24 cellular contexts compared by ENCODE assay signal in the genomic region with DNA sequence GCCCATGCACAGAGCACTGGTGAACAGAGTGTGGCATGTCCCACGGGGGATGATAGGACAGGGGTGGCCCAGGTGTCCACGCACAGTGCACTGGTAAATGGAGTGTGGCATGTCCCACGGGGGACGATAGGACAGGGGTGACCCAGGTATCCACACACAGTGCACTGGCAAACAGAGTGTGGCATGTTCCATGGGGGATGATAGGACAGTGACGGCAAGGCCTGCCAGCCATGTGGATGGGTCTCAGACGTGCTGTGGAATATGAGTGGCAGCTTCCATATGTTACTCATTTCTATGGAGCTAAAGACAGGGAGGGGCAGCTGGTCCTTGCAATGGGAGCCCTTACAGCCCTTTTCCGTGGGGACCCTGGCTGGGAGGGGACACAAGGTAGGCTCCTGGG.
DNase-seq lines count a peak whose midpoint lies in the region; ATAC-seq, FAIRE-seq and TF ChIP-seq lines count a peak whose summit lies in the region.
"Had no signal": no experiment of that assay in that cellular context is flagged by ENCODE, and none has a peak within 500 bp of the region (broad histone marks: within the 10 kb centered on the region; RNA-seq: fewer than 3 reads in every experiment).

No MANE protein-coding gene starts in this region.

- H3K36me3 Mint-ChIP-seq in naive thymus-derived CD4-positive, alpha-beta T cell, result no peaks in the 10 kb centered on the region
- H3K36me3 Mint-ChIP-seq: CD4-positive, CD25-positive, alpha-beta regulatory T cell; CD8-positive, alpha-beta T cell had no signal

- H3K36me3 ChIP-seq in H1 (ENCODE audit: control insufficient read depth in 2 of 4, insufficient read depth in 4 of 4, low read length in 3 of 4), result no peaks in the 10 kb centered on the region
- H3K36me3 ChIP-seq in naive thymus-derived CD4-positive, alpha-beta T cell (ENCODE audit: control insufficient read depth in 2 of 3, insufficient read depth in 3 of 3, low read length in 3 of 3), result no peaks in the 10 kb centered on the region
- no peaks in the 10 kb centered on the region for H3K36me3 ChIP-seq in trophoblast cell (ENCODE audit: control insufficient read depth in 1 of 2, insufficient read depth in 2 of 2, low read length in 2 of 2)
- H3K36me3 ChIP-seq: BLaER1, HAP-1 had no signal

- H2BK120ac ChIP-seq in H1 (replicated peaks; ENCODE audit: low read depth, low read length) (no peak overlapping the region), trophoblast cell (ENCODE audit: insufficient read depth, low read length, poor library complexity) (no peak overlapping the region)

- H3K4me1 ChIP-seq in H1 (replicated peaks in 1 of 4; ENCODE audit: control insufficient read depth in 3 of 4, insufficient read depth in 4 of 4, low read length in 3 of 4) (peaks cover 0 to 9% (median 7%) of the 10 kb centered on the region in 4 experiments; a peak in 5 of 7 replicates), trophoblast cell (ENCODE audit: control insufficient read depth in 1 of 2, insufficient read depth in 2 of 2, low read length in 2 of 2) (no peaks in the 10 kb centered on the region)
- no peaks in the 10 kb centered on the region for H3K4me1 ChIP-seq in naive thymus-derived CD4-positive, alpha-beta T cell (ENCODE audit: control insufficient read depth in 2 of 2, insufficient read depth in 2 of 2, low read length in 2 of 2)
- H3K4me1 ChIP-seq: Caco-2, HAP-1 had no signal

- DNase-seq in HTR-8/SVneo (ENCODE audit: insufficient read length, low spot score), result no peak
- DNase-seq in H1 (ENCODE audit: low read depth in 1 of 2, low spot score in 2 of 2), result no peak
- DNase-seq in naive thymus-derived CD4-positive, alpha-beta T cell, result no peak
- no peak for DNase-seq in trophoblast cell
- DNase-seq in DMS79 treated with DMSO at 0.1 percent for 48 hours (lab: John Stamatoyannopoulos, UW), result no peak
- no peak for DNase-seq in frontal cortex (ENCODE audit: low spot score in 2 of 2)
- DNase-seq in NCI-H82 treated with DMSO at 0.1 percent for 48 hours (lab: John Stamatoyannopoulos, UW; ENCODE audit: unreplicated experiment), result no peak
- DNase-seq in NK-92 (lab: John Stamatoyannopoulos, UW; ENCODE audit: unreplicated experiment), result no peak
- DNase-seq: Caco-2; CD4-positive, CD25-positive, alpha-beta regulatory T cell; CD8-positive, alpha-beta T cell; DMS153; EL; GDM1; HFFc6 had no signal

- H2BK20ac ChIP-seq in H1 (ENCODE audit: low read length), result 0 out of 2 replicates have a peak overlapping the region, but pooled peaks have one; percentile 72

- H2AFZ ChIP-seq in H1 (ENCODE audit: low read length), result no peak overlapping the region
- H2AFZ ChIP-seq in trophoblast cell (ENCODE audit: insufficient read depth, low read length, poor library complexity), result no peak overlapping the region
- H2AFZ ChIP-seq: GM23338 had no signal

- H3K27me3 ChIP-seq in H1 (replicated peaks in 1 of 4; ENCODE audit: control insufficient read depth in 3 of 4, extremely low read depth in 1 of 4, insufficient read depth in 3 of 4, low read length in 3 of 4) (peaks cover 0 to 2% (median 0%) of the 10 kb centered on the region in 4 experiments; a peak in 3 of 7 replicates), trophoblast cell (ENCODE audit: insufficient read depth, low read length) (no peaks in the 10 kb centered on the region)
- H3K27me3 ChIP-seq in naive thymus-derived CD4-positive, alpha-beta T cell (ENCODE audit: control insufficient read depth in 2 of 2, insufficient read depth in 2 of 2, low read length in 2 of 2), result no peaks in the 10 kb centered on the region
- H3K27me3 ChIP-seq: BLaER1 had no signal

- FAIRE-seq in HTR-8/SVneo (lab: Jason Lieb, UNC) (peak; percentile 46), H1 (lab: Jason Lieb, UNC) (no peak), frontal cortex (lab: Jason Lieb, UNC) (no peak)
- FAIRE-seq: A204.1, GM12878, H54 had no signal

- H3K4me2 ChIP-seq in H1 (ENCODE audit: insufficient read depth in 1 of 2, low read depth in 2 of 2, low read length in 2 of 2), result no peak overlapping the region
- no peak overlapping the region for H3K4me2 ChIP-seq in trophoblast cell (ENCODE audit: low read length)
- H3K4me2 ChIP-seq: GM23338 had no signal

- H3K4ac ChIP-seq in H1 (replicated peaks; ENCODE audit: insufficient read length, low read depth, low read length) (no peak overlapping the region), trophoblast cell (ENCODE audit: low read depth, low read length) (no peak overlapping the region)

- ATAC-seq in naive thymus-derived CD4-positive, alpha-beta T cell, result peak; percentile 40
- ATAC-seq: CD8-positive, alpha-beta T cell; GM12878 had no signal

- H3K27me3 Mint-ChIP-seq in naive thymus-derived CD4-positive, alpha-beta T cell, result peaks cover 0 to 4% (median 0%) of the 10 kb centered on the region in 5 donors
- H3K27me3 Mint-ChIP-seq: B cell; CD4-positive, CD25-positive, alpha-beta regulatory T cell had no signal

- 88% methylated on average over 7 of the region's 7 CpGs; no CpG with 5 or more reads in 1 of the 2 experiments for WGBS in H1 (ENCODE audit: extremely low coverage in 1 of 2, insufficient coverage in 1 of 2, insufficient read length in 1 of 2, insufficient replicate concordance in 2 of 2, low coverage in 1 of 2, low lambda C conversion rate in 2 of 2, missing lambda C conversion rate in 1 of 2), 2 experiments
- no CpG with 5 or more reads among the region's 7 CpGs for WGBS in trophoblast cell (ENCODE audit: extremely low coverage, insufficient coverage, insufficient read length)

- TF ChIP-seq RAD21 in H1 (IDR thresholded peaks at IDR 0.05 in 1 of 2, conservative IDR thresholded peaks at IDR 0.05 in 1 of 2; ENCODE audit: low read depth in 2 of 2, low read length in 2 of 2), result no peak

- H3K27ac ChIP-seq in H1 (ENCODE audit: low read depth, low read length) (no peak overlapping the region), trophoblast cell (ENCODE audit: low read depth, low read length) (no peak overlapping the region)
- H3K27ac ChIP-seq in naive thymus-derived CD4-positive, alpha-beta T cell (ENCODE audit: low read depth, low read length), result no peak overlapping the region
- H3K27ac ChIP-seq: 22Rv1, BLaER1, C4-2B had no signal

- H2BK5ac ChIP-seq in H1 (ENCODE audit: low read depth, low read length) (no peak overlapping the region), trophoblast cell (ENCODE audit: low read depth, low read length, poor library complexity) (no peak overlapping the region)

- H3K14ac ChIP-seq in H1 (ENCODE audit: insufficient read length) (no peak overlapping the region), trophoblast cell (ENCODE audit: low read length) (no peak overlapping the region)

- H3K18ac ChIP-seq in H1 (ENCODE audit: extremely low read depth, low read length) (no peak overlapping the region), trophoblast cell (ENCODE audit: low read length) (no peak overlapping the region)

- TF ChIP-seq POLR2A in H1 (IDR thresholded peaks at IDR 0.05; ENCODE audit: control extremely low read depth in 1 of 2, low read depth in 2 of 2, low read length in 2 of 2), result no peak

- POLR2A ChIA-PET in H1 (lab: Charles Lee; ENCODE audit: partially characterized antibody), result no interaction called here
- POLR2A ChIA-PET in naive thymus-derived CD4-positive, alpha-beta T cell (lab: Charles Lee), result no interaction called here

- H3K23ac ChIP-seq in H1 (ENCODE audit: insufficient read length) (no peak overlapping the region), trophoblast cell (ENCODE audit: low read length) (no peak overlapping the region)

- H3K9me3 ChIP-seq in H1 (ENCODE audit: insufficient read depth in 2 of 2, low read depth in 1 of 2, low read length in 1 of 2) (no peaks in the 10 kb centered on the region; a peak in 1 of 4 replicates), trophoblast cell (ENCODE audit: insufficient read depth, low read depth, low read length) (peaks cover 8% of the 10 kb centered on the region)
- H3K9me3 ChIP-seq in naive thymus-derived CD4-positive, alpha-beta T cell (ENCODE audit: control insufficient read depth in 2 of 3, low read length in 3 of 3), result no peaks in the 10 kb centered on the region
- H3K9me3 ChIP-seq: BLaER1, HAP-1 had no signal

- H4K8ac ChIP-seq in H1 (ENCODE audit: extremely low read depth, insufficient read depth, low read length), result no peak overlapping the region
- no peak overlapping the region for H4K8ac ChIP-seq in trophoblast cell (ENCODE audit: low read depth, low read length)

- H3K79me1 ChIP-seq in H1 (ENCODE audit: low read depth, low read length) (no peaks in the 10 kb centered on the region), trophoblast cell (ENCODE audit: low read length) (no peaks in the 10 kb centered on the region)

- H3K4me3 Mint-ChIP-seq in naive thymus-derived CD4-positive, alpha-beta T cell, result no peak overlapping the region
- H3K4me3 Mint-ChIP-seq: B cell; CD4-positive, CD25-positive, alpha-beta regulatory T cell; CD8-positive, alpha-beta T cell; GM23338; HFFc6 had no signal

- intact Hi-C loops in naive thymus-derived CD4-positive, alpha-beta T cell (cut with micrococcal nuclease), result no loop called here

- peak overlapping the region; percentile 48; the same call in 1 of the 2 replicates for H2BK15ac ChIP-seq in H1 (ENCODE audit: low read length)

- no peak overlapping the region for H3K27ac Mint-ChIP-seq in naive thymus-derived CD4-positive, alpha-beta T cell
- H3K27ac Mint-ChIP-seq: B cell; CD8-positive, alpha-beta T cell; GM23338; HFFc6 had no signal

- no peak overlapping the region for H3K4me3 ChIP-seq in H1 (ENCODE audit: extremely low read depth in 1 of 4, insufficient read depth in 2 of 4, low read depth in 3 of 4, low read length in 4 of 4)
- H3K4me3 ChIP-seq in naive thymus-derived CD4-positive, alpha-beta T cell (ENCODE audit: low read length), result no peak overlapping the region
- peak overlapping the region; percentile 42 for H3K4me3 ChIP-seq in trophoblast cell (ENCODE audit: low read depth, low read length)
- H3K4me3 ChIP-seq: BLaER1, GM12878, GM23338, HAP-1 had no signal

- TF ChIP-seq CTCF in H1 (IDR thresholded peaks at IDR 0.05; ENCODE audit: control extremely low read depth in 1 of 3, insufficient read depth in 1 of 3, low read depth in 1 of 3, low read length in 3 of 3), result no peak

- H3K56ac ChIP-seq in H1 (replicated peaks; ENCODE audit: insufficient read length, low read depth, low read length), result no peak overlapping the region

- H2AK5ac ChIP-seq in H1 (ENCODE audit: low read depth, low read length) (0 out of 2 replicates have a peak overlapping the region, but pooled peaks have one; percentile 39), trophoblast cell (ENCODE audit: low read length) (no peak overlapping the region)

- no peak overlapping the region for H3K9ac ChIP-seq in H1 (replicated peaks in 1 of 4; ENCODE audit: extremely low read depth in 1 of 4, low read depth in 3 of 4, low read length in 3 of 4)
- no peak overlapping the region for H3K9ac ChIP-seq in trophoblast cell (ENCODE audit: low read length)
- H3K9ac ChIP-seq: BLaER1 had no signal

- peak overlapping the region; percentile 51 for H4K91ac ChIP-seq in H1 (replicated peaks; ENCODE audit: insufficient read length, low read length)
- H4K91ac ChIP-seq in trophoblast cell (ENCODE audit: low read depth, low read length), result no peak overlapping the region

- H3K23me2 ChIP-seq in H1 (ENCODE audit: low read depth, low read length), result peaks cover 5% of the 10 kb centered on the region; the same call in 1 of the 2 replicates

- H4K12ac ChIP-seq in trophoblast cell (ENCODE audit: low read depth, low read length), result no peak overlapping the region

- TF ChIP-seq EP300 in H1 (IDR thresholded peaks at IDR 0.05; ENCODE audit: borderline replicate concordance in 1 of 2, low read depth in 2 of 2, low read length in 2 of 2), result no peak

- H3K4me1 Mint-ChIP-seq in naive thymus-derived CD4-positive, alpha-beta T cell, result no peaks in the 10 kb centered on the region
- H3K4me1 Mint-ChIP-seq: B cell; CD4-positive, CD25-positive, alpha-beta regulatory T cell had no signal

- H2BK12ac ChIP-seq in H1 (ENCODE audit: low read depth, low read length) (peak overlapping the region; percentile 94; the same call in 1 of the 2 replicates), trophoblast cell (ENCODE audit: low read length) (no peak overlapping the region)

- CTCF ChIA-PET in H1 (lab: Charles Lee; ENCODE audit: partially characterized antibody), result no interaction called here
- CTCF ChIA-PET in naive thymus-derived CD4-positive, alpha-beta T cell (lab: Charles Lee), result no interaction called here

- peaks cover 0 to 5% of the 10 kb centered on the region in 2 experiments for H4K20me1 ChIP-seq in H1 (replicated peaks in 1 of 2; ENCODE audit: control insufficient read depth in 1 of 2, insufficient read depth in 2 of 2, low read length in 2 of 2)
- H4K20me1 ChIP-seq: BLaER1 had no signal

- no peak overlapping the region for H4K5ac ChIP-seq in H1 (ENCODE audit: insufficient read length, low read depth, low read length)

- H3K79me2 ChIP-seq in H1 (ENCODE audit: control insufficient read depth in 1 of 2, insufficient read depth in 2 of 2, low read length in 2 of 2) (no peaks in the 10 kb centered on the region), trophoblast cell (ENCODE audit: control insufficient read depth, insufficient read depth, low read length, poor library complexity) (no peaks in the 10 kb centered on the region)

- H3K9me3 Mint-ChIP-seq in naive thymus-derived CD4-positive, alpha-beta T cell, result peaks cover 0 to 8% (median 0%) of the 10 kb centered on the region in 11 donors
- H3K9me3 Mint-ChIP-seq: CD8-positive, alpha-beta T cell; GM23338 had no signal
